In genomic region chr11:70433966-70434812, GRCh38 we compare ENCODE assay signal across 20 cellular contexts. TPM values are rescaled to one million over a fixed set of nuclear protein-coding genes. Genes with fewer than 3 reads are reported as not detected.
DNase-seq lines count a peak whose midpoint lies in the region; ATAC-seq, FAIRE-seq and TF ChIP-seq lines count a peak whose summit lies in the region.
"Had no signal": no experiment of that assay in that cellular context is flagged by ENCODE, and none has a peak within 500 bp of the region (broad histone marks: within the 10 kb centered on the region; RNA-seq: fewer than 3 reads in every experiment).

No MANE protein-coding gene starts in this region.

- H3K4me1 Mint-ChIP-seq in endodermal cell, result no peaks in the 10 kb centered on the region
- H3K4me1 Mint-ChIP-seq in naive B cell, result peaks cover 24 to 41% (median 25%) of the 10 kb centered on the region in 3 donors
- peaks cover 8 to 10% of the 10 kb centered on the region in 2 experiments for H3K4me1 Mint-ChIP-seq in H9
- H3K4me1 Mint-ChIP-seq: CD8-positive, alpha-beta memory T cell had no signal

- H3K27ac Mint-ChIP-seq in endodermal cell (peak overlapping the region; percentile 52), naive B cell (peak overlapping the region in 2 of 6 donors; percentile 20 to 79), H9 (no peak overlapping the region)

- no peak overlapping the region for H2BK20ac ChIP-seq in H9 (ENCODE audit: low read depth, low read length, poor library complexity, severe bottlenecking)

- no peak overlapping the region for H2BK15ac ChIP-seq in H9 (ENCODE audit: low read depth, low read length)

- H4K8ac ChIP-seq in H9 (replicated peaks; ENCODE audit: insufficient read length, low read depth, low read length), result no peak overlapping the region

- no peaks in the 10 kb centered on the region for H3K36me3 ChIP-seq in BLaER1 treated with 17β-estradiol and CSF1 and Interleukin-3, amounts not matched to agents 10 nM and 100 nM
- peaks cover 90% of the 10 kb centered on the region for H3K36me3 ChIP-seq in endodermal cell (ENCODE audit: control insufficient read depth, insufficient read depth, low read length)
- H3K36me3 ChIP-seq in Karpas-422 (ENCODE audit: insufficient read depth, low read length), result peaks cover 29% of the 10 kb centered on the region

- no peak overlapping the region for H3K4ac ChIP-seq in H9 (ENCODE audit: low read depth, low read length)

- WGBS in endodermal cell (ENCODE audit: insufficient coverage in 1 of 2, insufficient read length in 1 of 2), 2 experiments, result 93 to 97% methylated on average over 30 to 31 of the region's 36 CpGs
- no CpG with 5 or more reads among the region's 36 CpGs for WGBS in H9 (ENCODE audit: extremely low coverage, insufficient read length, low lambda C conversion rate)

- H3K56ac ChIP-seq in H9 (ENCODE audit: insufficient read length, low read depth, low read length), result no peak overlapping the region

- H2BK120ac ChIP-seq in H9 (ENCODE audit: low read depth, low read length, poor library complexity, severe bottlenecking), result no peak overlapping the region

- H3K27ac ChIP-seq in BLaER1 treated with 17β-estradiol and CSF1 and Interleukin-3, amounts not matched to agents 10 nM and 100 nM, result no peak overlapping the region
- no peak overlapping the region for H3K27ac ChIP-seq in endodermal cell (ENCODE audit: low read depth, low read length)
- H3K27ac ChIP-seq in H9 (ENCODE audit: insufficient read length, low read depth, low read length), result no peak overlapping the region
- H3K27ac ChIP-seq in Karpas-422 (ENCODE audit: low read length), result no peak overlapping the region
- H3K27ac ChIP-seq: A549 had no signal

- H3K27me3 Mint-ChIP-seq in endodermal cell (ENCODE audit: insufficient read depth) (no peaks in the 10 kb centered on the region), naive B cell (peaks cover 12 to 81% (median 58%) of the 10 kb centered on the region in 3 donors), H9 (ENCODE audit: low read depth) (no peaks in the 10 kb centered on the region; the same call in 1 of the 2 replicates)

- no peak overlapping the region; the same call in 1 of the 2 replicates for H3K14ac ChIP-seq in H9 (ENCODE audit: insufficient read depth, low read length)

- H3K36me3 Mint-ChIP-seq in endodermal cell (ENCODE audit: low read depth) (peaks cover 85% of the 10 kb centered on the region), naive B cell (peaks cover 0 to 7% of the 10 kb centered on the region in 2 donors), H9 (ENCODE audit: insufficient read depth in 1 of 3, low read depth in 3 of 3) (peaks cover 45 to 93% (median 91%) of the 10 kb centered on the region in 3 experiments; a peak in 6 of 7 replicates)
- H3K36me3 Mint-ChIP-seq: CD8-positive, alpha-beta memory T cell had no signal

- no peak overlapping the region for H3K23ac ChIP-seq in H9 (ENCODE audit: insufficient read length, low read depth, low read length)

- peak; percentile 13 to 19 for ATAC-seq in naive B cell (ENCODE audit: low read depth in 2 of 2)
- ATAC-seq in GM18861 (IDR thresholded peaks at IDR 0.05; ENCODE audit: unreplicated experiment), result no peak
- ATAC-seq: A549, HCT116, PC-3 had no signal

- H3K4me3 Mint-ChIP-seq in endodermal cell (no peak overlapping the region), naive B cell (peak overlapping the region in 1 of 8 donors; percentile 18), H9 (no peak overlapping the region; a peak in 1 of 5 replicates)
- H3K4me3 Mint-ChIP-seq: CD8-positive, alpha-beta memory T cell had no signal

- no peak overlapping the region for H2AFZ ChIP-seq in H9 (ENCODE audit: low read length)
- no peak overlapping the region for H2AFZ ChIP-seq in Karpas-422 (ENCODE audit: low read length)

- FAIRE-seq in HTR-8/SVneo (lab: Jason Lieb, UNC), result peak; percentile 4
- FAIRE-seq: A549 had no signal

- no peak overlapping the region for H3T11ph ChIP-seq in H9 (ENCODE audit: low read length)

- H3K9me3 ChIP-seq in BLaER1 treated with 17β-estradiol and CSF1 and Interleukin-3, amounts not matched to agents 10 nM and 100 nM (replicated peaks in 1 of 11), result no peaks in the 10 kb centered on the region
- no peaks in the 10 kb centered on the region for H3K9me3 ChIP-seq in endodermal cell (ENCODE audit: control insufficient read depth, low read length)
- H3K9me3 ChIP-seq in H9 (ENCODE audit: control insufficient read depth, low read depth, low read length), result no peaks in the 10 kb centered on the region
- no peaks in the 10 kb centered on the region for H3K9me3 ChIP-seq in Karpas-422 (ENCODE audit: low read length)
- H3K9me3 ChIP-seq: A549 had no signal

- no peak overlapping the region for H3K18ac ChIP-seq in H9 (ENCODE audit: insufficient read length, low read depth, low read length)

- peak overlapping the region in 4 of 11 experiments; percentile 15 to 43 (median 29); a peak in 3 of 22 replicates for H3K9ac ChIP-seq in BLaER1 treated with 17β-estradiol and CSF1 and Interleukin-3, amounts not matched to agents 10 nM and 100 nM
- H3K9ac ChIP-seq in endodermal cell (ENCODE audit: extremely low read depth, low read length, poor library complexity, severe bottlenecking) (no peak overlapping the region), H9 (ENCODE audit: extremely low read depth, insufficient read length, low read length) (no peak overlapping the region), Karpas-422 (ENCODE audit: low read length) (no peak overlapping the region)

- no peak overlapping the region for H2BK12ac ChIP-seq in H9 (ENCODE audit: insufficient read length, low read depth, low read length)

- H3K4me2 ChIP-seq in BLaER1 treated with 17β-estradiol and CSF1 and Interleukin-3, amounts not matched to agents 10 nM and 100 nM, result peak overlapping the region; percentile 64 to 87 (median 75)
- H3K4me2 ChIP-seq in H9 (ENCODE audit: insufficient read depth, insufficient read length, low read length) (no peak overlapping the region), Karpas-422 (ENCODE audit: low read depth, low read length, poor library complexity, severe bottlenecking) (no peak overlapping the region)
- H3K4me2 ChIP-seq: A549 had no signal

- peaks cover 65 to 100% (median 96%) of the 10 kb centered on the region in 10 experiments for H3K4me1 ChIP-seq in BLaER1 treated with 17β-estradiol and CSF1 and Interleukin-3, amounts not matched to agents 10 nM and 100 nM
- H3K4me1 ChIP-seq in endodermal cell (ENCODE audit: control insufficient read depth, insufficient read depth, low read length), result no peaks in the 10 kb centered on the region
- no peaks in the 10 kb centered on the region for H3K4me1 ChIP-seq in H9 (ENCODE audit: insufficient read depth, low read length)
- H3K4me1 ChIP-seq in Karpas-422 (ENCODE audit: low read length), result no peaks in the 10 kb centered on the region
- H3K4me1 ChIP-seq: A549 had no signal

- H4K20me1 ChIP-seq in BLaER1 treated with 17β-estradiol and CSF1 and Interleukin-3, amounts not matched to agents 10 nM and 100 nM, result peaks cover 0 to 90% (median 8%) of the 10 kb centered on the region in 11 experiments; a peak in 16 of 22 replicates
- H4K20me1 ChIP-seq in H9 (ENCODE audit: control insufficient read depth, insufficient read depth, insufficient read length) (no peaks in the 10 kb centered on the region), Karpas-422 (ENCODE audit: insufficient read depth, low read depth, low read length) (no peaks in the 10 kb centered on the region)

- no peaks in the 10 kb centered on the region for H3K9me2 ChIP-seq in Karpas-422 (replicated peaks; ENCODE audit: insufficient read depth, low read length)

- H2AK5ac ChIP-seq in H9 (ENCODE audit: insufficient read length, low read length), result no peak overlapping the region

- H4K91ac ChIP-seq in H9 (ENCODE audit: insufficient read length, low read depth, low read length), result no peak overlapping the region

- H3K4me3 ChIP-seq in BLaER1 treated with 17β-estradiol and CSF1 and Interleukin-3, amounts not matched to agents 10 nM and 100 nM, result no peak overlapping the region
- H3K4me3 ChIP-seq in endodermal cell (ENCODE audit: low read length) (no peak overlapping the region), Karpas-422 (ENCODE audit: low read length) (no peak overlapping the region)
- H3K4me3 ChIP-seq: A549 had no signal

- peaks cover 18 to 98% (median 40%) of the 10 kb centered on the region in 11 experiments; a peak in 18 of 22 replicates for H3K27me3 ChIP-seq in BLaER1 treated with 17β-estradiol and CSF1 and Interleukin-3, amounts not matched to agents 10 nM and 100 nM
- H3K27me3 ChIP-seq in endodermal cell (ENCODE audit: control insufficient read depth, insufficient read depth, low read length, poor library complexity, severe bottlenecking), result no peaks in the 10 kb centered on the region
- no peaks in the 10 kb centered on the region for H3K27me3 ChIP-seq in H9 (ENCODE audit: insufficient read depth, low read length)
- H3K27me3 ChIP-seq in Karpas-422 (ENCODE audit: low read length), result no peaks in the 10 kb centered on the region

- H3K9me3 Mint-ChIP-seq in endodermal cell, result no peaks in the 10 kb centered on the region
- peaks cover 3 to 13% (median 4%) of the 10 kb centered on the region in 7 donors for H3K9me3 Mint-ChIP-seq in naive B cell
- no peaks in the 10 kb centered on the region for H3K9me3 Mint-ChIP-seq in H9
- H3K9me3 Mint-ChIP-seq: CD8-positive, alpha-beta memory T cell had no signal

- H3K23me2 ChIP-seq in H9 (ENCODE audit: insufficient read length, low read depth, low read length, poor library complexity, severe bottlenecking), result no peaks in the 10 kb centered on the region

- H2BK5ac ChIP-seq in H9 (ENCODE audit: insufficient read length, low read length), result no peak overlapping the region

- no peak for TF ChIP-seq CTCF in endodermal cell (conservative IDR thresholded peaks at IDR 0.05)
- no peak for TF ChIP-seq CTCF in H9 (conservative IDR thresholded peaks at IDR 0.05)

- H3K79me2 ChIP-seq in H9 (ENCODE audit: insufficient read depth, low read length) (no peaks in the 10 kb centered on the region), Karpas-422 (ENCODE audit: low read length) (no peaks in the 10 kb centered on the region)

- no peak for DNase-seq in HTR-8/SVneo (ENCODE audit: insufficient read length, low spot score)
- no peak for DNase-seq in endodermal cell
- DNase-seq in naive B cell, result no peak
- no peak for DNase-seq in dermis blood vessel endothelial cell
- no peak for DNase-seq in H9
- DNase-seq in Karpas-422, result no peak
- DNase-seq: CD8-positive, alpha-beta memory T cell; DMS53; EL; NCI-H1417 treated with DMSO at 0.1 percent for 48 hours; NCI-H1930; NCI-H226; NCI-H524; NCI-H82; PC-3; RPMI8226 had no signal

- no peaks in the 10 kb centered on the region for H3K79me1 ChIP-seq in H9 (ENCODE audit: insufficient read depth, low read depth, low read length, poor library complexity, severe bottlenecking)

- no peak overlapping the region for H4K5ac ChIP-seq in H9 (ENCODE audit: insufficient read length, low read depth, low read length)

RNA-seq across cellular contexts. Expression of gene CTTN, which starts 35.9 kb away (rescaled TPM):
- total RNA-seq in endodermal cell (100 to 1,000 TPM; 282 to 283 TPM), dermis blood vessel endothelial cell (369 and 441 TPM in 2 replicates), H9 (2021) (224 and 226 TPM in 2 replicates)
- 150 TPM for polyA plus RNA-seq in endodermal cell (2013, experiment 1 of 2)
- 132 TPM for polyA plus RNA-seq in endodermal cell (2013, experiment 2 of 2)
- 1 to 10 TPM in 2 of 6 donors, under 1 TPM in 2, not detected in 2; 0.13 to 1.1 (median 0.81) TPM for polyA plus RNA-seq in naive B cell (ENCODE audit: low read depth in 6 of 6)
- 143 and 198 TPM in 2 replicates for total RNA-seq in Karpas-422 (2014; rRNA removed; shearing (Covaris generic); ENCODE audit: low replicate concordance)
- polyA plus RNA-seq: CD8-positive, alpha-beta memory T cell had no signal

Comparison
In these comparisons a context has a peak if more than half of its experiments do, and no peak if none do; other contexts are left out.
1. H3K4me2 ChIP-seq: peak in BLaER1 treated with 17β-estradiol and CSF1 and Interleukin-3, amounts not matched to agents 10 nM and 100 nM (11 of 11); none in H9 (single experiment) and Karpas-422 (single experiment).